In genomic region chr2:105827351-105828096, GRCh38 we compare ENCODE assay signal across 11 cellular contexts.
DNase-seq lines count a peak whose midpoint lies in the region; ATAC-seq and TF ChIP-seq lines count a peak whose summit lies in the region.
"Had no signal": no experiment of that assay in that cellular context is flagged by ENCODE, and none has a peak within 500 bp of the region (broad histone marks: within the 10 kb centered on the region; RNA-seq: fewer than 3 reads in every experiment).

No MANE protein-coding gene starts in this region.

- peak overlapping the region; percentile 2 for H3K4me3 Mint-ChIP-seq in CD4-positive, alpha-beta T cell
- no peak overlapping the region for H3K4me3 Mint-ChIP-seq in WTC11

- peaks cover 13% of the 10 kb centered on the region for H3K9me3 Mint-ChIP-seq in CD4-positive, alpha-beta T cell
- H3K9me3 Mint-ChIP-seq in WTC11 = peaks cover 32% of the 10 kb centered on the region

- H3K27me3 Mint-ChIP-seq in CD4-positive, alpha-beta T cell = no peaks in the 10 kb centered on the region
- H3K27me3 Mint-ChIP-seq in WTC11 (ENCODE audit: low read depth) = no peaks in the 10 kb centered on the region

- TF ChIP-seq POLR2A in esophagus squamous epithelium (IDR thresholded peaks at IDR 0.05) = no peak

- H3K36me3 Mint-ChIP-seq in CD4-positive, alpha-beta T cell (ENCODE audit: low read depth) = peaks cover 96% of the 10 kb centered on the region
- peaks cover 25% of the 10 kb centered on the region for H3K36me3 Mint-ChIP-seq in WTC11

- DNase-seq in CD4-positive, alpha-beta T cell = no peak
- DNase-seq in SIG-M5 treated with dmso at 0.1 percent for 504 hours (lab: John Stamatoyannopoulos, UW; ENCODE audit: unreplicated experiment) (peak; percentile 92), esophagus squamous epithelium (lab: John Stamatoyannopoulos, UW) (no peak), NCI-H446 (lab: John Stamatoyannopoulos, UW) (no peak), WTC11 (ENCODE audit: low spot score) (no peak), NCI-H2107 treated with DMSO at 0.1 percent for 48 hours (lab: John Stamatoyannopoulos, UW; ENCODE audit: unreplicated experiment) (no peak)
- DNase-seq: lower lobe of right lung, NCI-H510A treated with DMSO at 0.1 percent for 48 hours, psoas muscle had no signal

- no peak overlapping the region for H3K27ac ChIP-seq in CD4-positive, alpha-beta T cell (ENCODE audit: low read depth, low read length)
- H3K27ac ChIP-seq in esophagus squamous epithelium = peak overlapping the region; percentile 54 to 69 (median 68)
- H3K27ac ChIP-seq: lower lobe of right lung, psoas muscle had no signal

- TF ChIP-seq CTCF in CD4-positive, alpha-beta T cell (IDR thresholded peaks at IDR 0.05) = no peak
- TF ChIP-seq CTCF in esophagus squamous epithelium (IDR thresholded peaks at IDR 0.05) (no peak), WTC11 (IDR thresholded peaks at IDR 0.05) (no peak)

- peak; percentile 55 for ATAC-seq in CD4-positive, alpha-beta T cell (ENCODE audit: poor library complexity)
- ATAC-seq in GM21723 (IDR thresholded peaks at IDR 0.05; ENCODE audit: unreplicated experiment) (peak; percentile 55), WTC11 (no peak), HG03342 (IDR thresholded peaks at IDR 0.05; ENCODE audit: unreplicated experiment) (no peak)
- ATAC-seq: lower lobe of right lung, psoas muscle had no signal

- H3K4me3 ChIP-seq in esophagus squamous epithelium = no peak overlapping the region
- H3K4me3 ChIP-seq: lower lobe of right lung, psoas muscle had no signal

- peaks cover 12 to 55% (median 12%) of the 10 kb centered on the region in 3 donors for H3K4me1 ChIP-seq in esophagus squamous epithelium
- H3K4me1 ChIP-seq: lower lobe of right lung had no signal

- peak overlapping the region; percentile 77 for H3K27ac Mint-ChIP-seq in CD4-positive, alpha-beta T cell
- H3K27ac Mint-ChIP-seq in WTC11 = no peak overlapping the region

- no peaks in the 10 kb centered on the region for H3K27me3 ChIP-seq in CD4-positive, alpha-beta T cell (ENCODE audit: control insufficient read depth, insufficient read depth, low read length)
- no peaks in the 10 kb centered on the region for H3K27me3 ChIP-seq in esophagus squamous epithelium

- CTCF ChIA-PET in CD4-positive, alpha-beta T cell (lab: Charles Lee) = interaction anchor here (1.0 kb wide), 1 partner anchor 23 kb away, joined by 3 read pairs; no protein-coding TSS in a partner anchor
- CTCF ChIA-PET in WTC11 (lab: Charles Lee) = no interaction called here

- POLR2A ChIA-PET in CD4-positive, alpha-beta T cell (lab: Charles Lee) = interaction anchor here (0.6 to 0.7 kb wide), 2 partner anchors 30 to 34 kb away, joined by 3 read pairs; no protein-coding TSS in a partner anchor
- POLR2A ChIA-PET in WTC11 (lab: Charles Lee) = no interaction called here

- peaks cover 86% of the 10 kb centered on the region for H3K4me1 Mint-ChIP-seq in CD4-positive, alpha-beta T cell (ENCODE audit: low read depth)
- H3K4me1 Mint-ChIP-seq in WTC11 = peaks cover 5% of the 10 kb centered on the region

- peaks cover 11% of the 10 kb centered on the region for H3K9me3 ChIP-seq in CD4-positive, alpha-beta T cell (ENCODE audit: control insufficient read depth, low read length)
- H3K9me3 ChIP-seq in esophagus squamous epithelium = no peaks in the 10 kb centered on the region

- intact Hi-C loops in CD4-positive, alpha-beta T cell (cut with DNase I, micrococcal nuclease) = no loop called here
- intact Hi-C loops in esophagus squamous epithelium (cut with DNase I) = no loop called here

- 34 to 59% methylated on average over 1 of the region's 1 CpG for WGBS in esophagus squamous epithelium, 2 donors

- peaks cover 0 to 8% (median 0%) of the 10 kb centered on the region in 3 donors for H3K36me3 ChIP-seq in esophagus squamous epithelium
- H3K36me3 ChIP-seq: lower lobe of right lung had no signal

TF ChIP-seq in WTC11, 78 proteins besides CTCF, POLR2A, EP300 and RAD21:
- TF ChIP-seq GTF2I (CRISPR knock-in tag; conservative IDR thresholded peaks at IDR 0.05) (no peak), FOXJ3 (CRISPR knock-in tag; IDR thresholded peaks at IDR 0.05; ENCODE audit: borderline replicate concordance) (no peak), IRF1 (CRISPR knock-in tag; IDR thresholded peaks at IDR 0.05) (no peak), NR3C1 (CRISPR knock-in tag; conservative IDR thresholded peaks at IDR 0.05; ENCODE audit: low read depth) (no peak), NFYB (CRISPR knock-in tag; conservative IDR thresholded peaks at IDR 0.05; ENCODE audit: low read depth) (no peak), ZNF512 (CRISPR knock-in tag; IDR thresholded peaks at IDR 0.05; ENCODE audit: borderline replicate concordance) (no peak)
TF ChIP-seq in WTC11: peak in this region for 0.

Comparison
In these comparisons a context has a peak if more than half of its experiments do, and no peak if none do; other contexts are left out.
1. ATAC-seq: peak in CD4-positive, alpha-beta T cell (single experiment) and GM21723 (single experiment); none in WTC11 (single experiment) and HG03342 (single experiment).